In the genomic region with DNA sequence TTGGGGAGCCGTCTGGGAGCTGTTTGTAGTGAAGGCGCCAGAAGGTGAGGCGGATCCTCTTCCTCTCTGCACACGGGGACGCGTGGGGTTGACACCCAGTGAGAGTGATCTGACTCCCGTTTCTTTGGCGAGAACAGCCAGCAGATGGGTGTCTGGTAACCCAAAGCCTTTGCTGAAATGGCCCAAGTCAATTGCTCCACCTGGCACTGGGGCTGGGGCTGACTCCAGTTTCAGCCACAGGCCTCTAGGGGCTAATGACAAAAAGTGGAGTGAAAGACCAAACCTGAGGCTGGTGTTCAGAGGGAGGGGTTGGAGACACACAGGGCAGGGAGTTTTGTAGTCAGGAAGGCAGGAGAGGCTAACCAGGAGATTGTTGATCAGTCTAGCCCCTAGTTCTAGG, we compare ENCODE assay signal across 11 cellular contexts.
A peak's percentile ranks its signal among the peaks of the same experiment; 100 is the strongest.
DNase-seq lines count a peak whose midpoint lies in the region; ATAC-seq lines count a peak whose summit lies in the region.
"Had no signal": no experiment of that assay in that cellular context is flagged by ENCODE, and none has a peak within 500 bp of the region (broad histone marks: within the 10 kb centered on the region; RNA-seq: fewer than 3 reads in every experiment).

No MANE protein-coding gene starts in this region.

- DNase-seq in NCI-H128 (lab: John Stamatoyannopoulos, UW; ENCODE audit: unreplicated experiment) (peak; percentile 31), left kidney (ENCODE audit: low read depth, low spot score) (peak; percentile 16), left colon (no peak), hepatic stellate cell (ENCODE audit: low spot score) (no peak), nucleus accumbens (lab: John Stamatoyannopoulos, UW) (no peak)
- DNase-seq: activated T-cell treated with anti-CD3 and anti-CD28 coated beads, Interleukin-2, amount 50 U/mL, for 48 hours; dermis blood vessel endothelial cell; SHP77 treated with DMSO at 0.1 percent for 48 hours had no signal

- intact Hi-C loops in left colon (cut with DNase I, micrococcal nuclease) = no loop called here

- ATAC-seq in GM18861 (IDR thresholded peaks at IDR 0.05; ENCODE audit: unreplicated experiment) (peak; percentile 93), GM21825 (IDR thresholded peaks at IDR 0.05; ENCODE audit: unreplicated experiment) (peak; percentile 75), left colon (no peak), HG03457 (IDR thresholded peaks at IDR 0.05; ENCODE audit: unreplicated experiment) (no peak)

Comparison
In these comparisons a context has a peak if more than half of its experiments do, and no peak if none do; other contexts are left out.
1. ATAC-seq: peak in GM18861 (single experiment) and GM21825 (single experiment); none in left colon (single experiment) and HG03457 (single experiment).
2. DNase-seq: peak in NCI-H128 (single experiment) and left kidney (single experiment); none in left colon (0 of 2), hepatic stellate cell (single experiment) and nucleus accumbens (0 of 56).